In the genomic region with DNA sequence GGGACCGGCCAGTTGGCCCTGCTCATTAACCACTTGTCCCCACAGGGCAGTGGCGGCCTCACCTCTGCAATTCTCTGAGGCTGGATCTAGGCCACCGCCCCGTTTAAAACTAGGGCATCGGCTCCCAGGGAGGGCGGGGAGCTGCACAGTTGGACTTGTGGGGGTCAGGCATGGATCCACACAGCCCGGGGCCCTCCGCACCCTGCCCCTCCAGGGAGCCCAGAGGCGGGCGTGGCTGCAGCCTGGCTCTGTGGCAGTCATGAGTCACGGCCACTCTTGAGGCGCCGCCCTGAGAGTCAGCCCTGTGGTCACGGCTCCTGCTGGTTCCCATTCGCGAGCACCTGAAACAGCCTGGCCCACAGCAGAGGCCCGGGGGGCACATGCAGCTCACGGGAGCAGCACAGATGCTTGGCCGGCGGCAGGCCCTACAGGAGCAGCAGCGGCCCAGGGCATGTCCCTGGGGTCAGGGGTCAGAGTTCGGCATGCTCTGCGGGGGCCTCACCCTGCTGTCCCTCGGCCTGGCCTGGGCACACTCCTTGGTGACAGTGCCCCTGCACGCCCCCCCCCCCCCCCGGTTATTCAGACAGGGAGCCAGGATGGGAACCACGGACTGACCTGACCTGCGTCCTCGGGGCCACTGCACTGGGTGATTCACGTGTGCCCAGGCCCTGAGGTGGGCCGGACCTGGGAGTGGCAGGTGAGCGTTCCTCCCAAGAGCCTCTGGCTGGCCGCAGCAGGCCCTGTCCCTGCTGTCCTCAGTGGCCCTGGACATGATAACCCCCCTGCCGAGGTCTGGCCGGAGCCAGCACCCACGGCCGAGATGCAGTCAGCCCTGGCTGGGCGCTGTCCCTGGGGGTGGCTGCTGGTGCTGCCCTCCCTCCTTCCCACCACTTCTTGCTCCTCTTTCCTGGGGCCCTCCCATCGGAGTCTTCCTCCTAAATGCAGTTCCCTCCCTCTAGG, we compare ENCODE assay signal across 12 cellular contexts. TPM values are rescaled to one million over a fixed set of nuclear protein-coding genes. Genes with fewer than 3 reads are reported as not detected.
DNase-seq lines count a peak whose midpoint lies in the region; ATAC-seq, FAIRE-seq and TF ChIP-seq lines count a peak whose summit lies in the region.
"Had no signal": no experiment of that assay in that cellular context is flagged by ENCODE, and none has a peak within 500 bp of the region (broad histone marks: within the 10 kb centered on the region; RNA-seq: fewer than 3 reads in every experiment).

No MANE protein-coding gene starts in this region.

- FAIRE-seq in A549 (lab: Jason Lieb, UNC) (no peak), keratinocyte (lab: Jason Lieb, UNC) (no peak)

- dilution Hi-C loops in keratinocyte (cut with MboI; ENCODE audit: extremely low pct_ligation_motif_present, low sequenced_read_pairs): no loop called here

- TF ChIP-seq RAD21 in A549 (conservative IDR thresholded peaks at IDR 0.05 in 1 of 2, IDR thresholded peaks at IDR 0.05 in 1 of 2): no peak

- peaks cover 31% of the 10 kb centered on the region for H4K20me1 ChIP-seq in keratinocyte (ENCODE audit: control insufficient read depth, extremely low read depth, insufficient read depth, low read length)

- H3K36me3 ChIP-seq in adipocyte (ENCODE audit: control insufficient read depth, insufficient read depth, low read length, severe bottlenecking): peaks cover 5% of the 10 kb centered on the region
- H3K36me3 ChIP-seq in keratinocyte (ENCODE audit: control insufficient read depth in 2 of 2, extremely low read depth in 1 of 2, insufficient read depth in 2 of 2, low read length in 2 of 2): peaks cover 7 to 15% of the 10 kb centered on the region in 2 experiments
- no peaks in the 10 kb centered on the region for H3K36me3 ChIP-seq in uterus

- 53% methylated on average over 22 of the region's 39 CpGs for WGBS in A549 (ENCODE audit: missing lambda C conversion rate)

- no peaks in the 10 kb centered on the region for H3K9me3 Mint-ChIP-seq in mesothelial cell of epicardium

- H3K27me3 ChIP-seq in adipocyte (replicated peaks; ENCODE audit: control insufficient read depth, insufficient read depth, low read length): no peaks in the 10 kb centered on the region
- no peaks in the 10 kb centered on the region for H3K27me3 ChIP-seq in keratinocyte (ENCODE audit: control insufficient read depth, extremely low read depth, insufficient read depth, low read length)
- H3K27me3 ChIP-seq in uterus: no peaks in the 10 kb centered on the region

- no peak for TF ChIP-seq EP300 in A549 (IDR thresholded peaks at IDR 0.05)

- no peaks in the 10 kb centered on the region for H3K27me3 Mint-ChIP-seq in mesothelial cell of epicardium (ENCODE audit: low read depth)

- DNase-seq in A549 (ENCODE audit: low read depth in 1 of 2, low spot score in 1 of 2) (peak; percentile 58 to 80), HK-2 (ENCODE audit: unreplicated experiment) (peak; percentile 80), adipocyte (ENCODE audit: low read depth) (peak; percentile 68), keratinocyte (ENCODE audit: low read depth, low spot score) (no peak), uterus (no peak), mesothelial cell of epicardium (ENCODE audit: low spot score in 2 of 2, unreplicated experiment in 2 of 2) (no peak), head of caudate nucleus (no peak)
- DNase-seq: hypothalamus, RPMI8226 had no signal

- POLR2A ChIA-PET in A549 (lab: Yijun Ruan, JAX): no interaction called here

- ATAC-seq in A549 (peak; percentile 78 to 80), HG02970 (IDR thresholded peaks at IDR 0.05; ENCODE audit: low FRiP score, unreplicated experiment) (no peak)

- no peak overlapping the region for H3K27ac Mint-ChIP-seq in mesothelial cell of epicardium

- H3K4me2 ChIP-seq in A549: peak overlapping the region; percentile 73
- H3K4me2 ChIP-seq in keratinocyte (ENCODE audit: control insufficient read depth, extremely low read depth, insufficient read depth, low read depth, low read length): peak overlapping the region; percentile 16

- peak overlapping the region; percentile 43 to 73; a peak in 5 of 6 replicates for H3K27ac ChIP-seq in A549
- peak overlapping the region; percentile 31 for H3K27ac ChIP-seq in keratinocyte (ENCODE audit: control insufficient read depth, insufficient read depth, low read length)
- H3K27ac ChIP-seq in uterus: no peak overlapping the region

- no peak overlapping the region for H3K4me3 Mint-ChIP-seq in mesothelial cell of epicardium

- H3K4me1 ChIP-seq in A549 (peaks cover 35% of the 10 kb centered on the region), adipocyte (ENCODE audit: control insufficient read depth, insufficient read depth, low read length) (peaks cover 14% of the 10 kb centered on the region), keratinocyte (ENCODE audit: control insufficient read depth, extremely low read depth, insufficient read depth, low read length) (peaks cover 13% of the 10 kb centered on the region), uterus (no peaks in the 10 kb centered on the region)

- H3K9me3 ChIP-seq in A549 (no peaks in the 10 kb centered on the region), adipocyte (ENCODE audit: control insufficient read depth, low read length) (no peaks in the 10 kb centered on the region), keratinocyte (ENCODE audit: control insufficient read depth, low read depth, low read length) (no peaks in the 10 kb centered on the region), uterus (no peaks in the 10 kb centered on the region)

- H3K36me3 Mint-ChIP-seq in mesothelial cell of epicardium: peaks cover 7% of the 10 kb centered on the region

- TF ChIP-seq CTCF in A549 (IDR thresholded peaks at IDR 0.05): no peak
- TF ChIP-seq CTCF in keratinocyte (optimal IDR thresholded peaks at IDR 0.05 in 1 of 3, IDR thresholded peaks at IDR 0.05 in 1 of 3, conservative IDR thresholded peaks at IDR 0.05 in 1 of 3; ENCODE audit: extremely low read depth in 1 of 3, insufficient read depth in 2 of 3, low read length in 3 of 3): no peak
- no peak for TF ChIP-seq CTCF in uterus (IDR thresholded peaks at IDR 0.05)
- no peak for TF ChIP-seq CTCF in mesothelial cell of epicardium (IDR thresholded peaks at IDR 0.05; ENCODE audit: unreplicated experiment)

- TF ChIP-seq POLR2A in A549 (IDR thresholded peaks at IDR 0.05; ENCODE audit: low read length) (no peak), uterus (IDR thresholded peaks at IDR 0.05) (no peak)

- CTCF ChIA-PET in A549 (lab: Yijun Ruan, JAX): interaction anchor here (1.5 to 1.7 kb wide), 3 partner anchors 9 to 470 kb away, joined by 3 to 5 read pairs (median 3); no protein-coding TSS in a partner anchor

- H3K4me3 ChIP-seq in A549 (no peak overlapping the region), adipocyte (ENCODE audit: low read length) (peak overlapping the region; percentile 27), keratinocyte (ENCODE audit: control insufficient read depth in 2 of 3, extremely low read depth in 1 of 3, insufficient read depth in 2 of 3, low read depth in 1 of 3, low read length in 3 of 3) (no peak overlapping the region), uterus (no peak overlapping the region)
- H3K4me3 ChIP-seq: skin epidermis had no signal

- no peak overlapping the region for H2AFZ ChIP-seq in keratinocyte (ENCODE audit: control insufficient read depth, low read length)

- peaks cover 4% of the 10 kb centered on the region for H3K9me1 ChIP-seq in keratinocyte (ENCODE audit: control insufficient read depth, extremely low read depth, insufficient read depth, low read length)

- H3K4me1 Mint-ChIP-seq in mesothelial cell of epicardium: no peaks in the 10 kb centered on the region

- intact Hi-C loops in uterus (cut with DNase I; ENCODE audit: low total_unique reads) (no loop called here), head of caudate nucleus (cut with DNase I) (no loop called here)

- peaks cover 92% of the 10 kb centered on the region for H3K79me2 ChIP-seq in keratinocyte (ENCODE audit: control insufficient read depth, insufficient read depth, low read length)

- H3K9ac ChIP-seq in adipocyte (ENCODE audit: low read length) (peak overlapping the region; percentile 63), keratinocyte (ENCODE audit: control insufficient read depth, extremely low read depth, insufficient read depth, low read length) (peak overlapping the region; percentile 3)

RNA-seq across cellular contexts. Expression of a gene that starts 8.2 kb away (rescaled TPM):
- polyA plus RNA-seq in A549 (2011; rRNA removed) (10.0 and 11.4 TPM in 2 replicates), A549 (2017; fragmentation: RNase III; extraction: RNeasy Plus Mini Kit Qiagen cat#74134 plus additional on column Dnase treatment) (31.3 to 33.9 TPM (median 33.3 TPM) in 3 replicates), keratinocyte (7.9 to 15.1 TPM (median 10.7 TPM) in 3 replicates)
- 46.5 and 72.3 TPM in 2 replicates for polyA plus RNA-seq in A549 (2012; cell fraction: cytosol; rRNA removed)
- polyA plus RNA-seq in A549 (2012; cell fraction: nucleus; rRNA removed): 132 and 252 TPM in 2 replicates
- 8.6 and 13.1 TPM in 2 replicates for polyA minus RNA-seq in A549 (2011; rRNA and poly(A)+ RNA removed)
- 1.9 TPM for polyA plus RNA-seq in keratinocyte (2011; ENCODE audit: low read depth)
- 4.6 and 13.9 TPM in 2 replicates for polyA plus RNA-seq in keratinocyte (2011; cell fraction: cytosol; rRNA removed)
- 22.8 and 35.0 TPM in 2 replicates for polyA plus RNA-seq in keratinocyte (2011; cell fraction: nucleus; rRNA removed)
- polyA plus RNA-seq in keratinocyte (2012; ENCODE audit: low replicate concordance): 11.5 and 25.5 TPM in 2 replicates
- 12.1 to 20.5 TPM (median 13.6 TPM) in 3 replicates for polyA minus RNA-seq in keratinocyte
- 116 TPM for polyA minus RNA-seq in keratinocyte (2011; cell fraction: cytosol; rRNA and poly(A)+ RNA removed)
- 25.5 and 35.6 TPM in 2 replicates for polyA minus RNA-seq in keratinocyte (2011; cell fraction: nucleus; rRNA and poly(A)+ RNA removed)
- total RNA-seq in uterus (10 to 100 TPM in 3 of 4 donors, 1 to 10 TPM in 1; 7.9 to 37.3 (median 19.3) TPM), mesothelial cell of epicardium (48.2 to 49.1 TPM (median 48.7 TPM) in 3 replicates)

RNA-seq across cellular contexts. Expression of a gene that starts 24.5 kb away (rescaled TPM):
- polyA plus RNA-seq in A549 (2011; rRNA removed) (0.04 TPM in 1 of 2 replicates, not detected in the other), A549 (2017; fragmentation: RNase III; extraction: RNeasy Plus Mini Kit Qiagen cat#74134 plus additional on column Dnase treatment) (0.04 to 0.10 TPM (median 0.04 TPM) in 3 replicates), keratinocyte (not detected in 3 replicates)
- polyA plus RNA-seq in A549 (2012; cell fraction: cytosol; rRNA removed): 0.05 and 0.17 TPM in 2 replicates
- 0.11 and 0.22 TPM in 2 replicates for polyA plus RNA-seq in A549 (2012; cell fraction: nucleus; rRNA removed)
- polyA minus RNA-seq in A549 (2011; rRNA and poly(A)+ RNA removed): not detected in 2 replicates
- not detected for polyA plus RNA-seq in keratinocyte (2011; ENCODE audit: low read depth)
- not detected in 2 replicates for polyA plus RNA-seq in keratinocyte (2011; cell fraction: cytosol; rRNA removed)
- not detected in 2 replicates for polyA plus RNA-seq in keratinocyte (2011; cell fraction: nucleus; rRNA removed)
- polyA plus RNA-seq in keratinocyte (2012; ENCODE audit: low replicate concordance): not detected in 2 replicates
- polyA minus RNA-seq in keratinocyte: not detected in 3 replicates
- not detected for polyA minus RNA-seq in keratinocyte (2011; cell fraction: cytosol; rRNA and poly(A)+ RNA removed)
- not detected in 2 replicates for polyA minus RNA-seq in keratinocyte (2011; cell fraction: nucleus; rRNA and poly(A)+ RNA removed)
- total RNA-seq in uterus (not detected), mesothelial cell of epicardium (0.25 TPM in 1 of 3 replicates, not detected in the others)
- total RNA-seq: ureter had no signal

RNA-seq across cellular contexts. Expression of a gene that starts 31.1 kb away (rescaled TPM):
- polyA plus RNA-seq in A549 (2011; rRNA removed): 0.03 and 0.13 TPM in 2 replicates
- 0.04 TPM in 2 replicates for polyA plus RNA-seq in A549 (2012; cell fraction: cytosol; rRNA removed)
- polyA plus RNA-seq in A549 (2012; cell fraction: nucleus; rRNA removed): 0.17 and 0.24 TPM in 2 replicates
- 0.07 to 0.09 TPM (median 0.08 TPM) in 3 replicates for polyA plus RNA-seq in A549 (2017; fragmentation: RNase III; extraction: RNeasy Plus Mini Kit Qiagen cat#74134 plus additional on column Dnase treatment)
- polyA minus RNA-seq in A549 (2011; rRNA and poly(A)+ RNA removed): not detected in 2 replicates
- polyA plus RNA-seq in keratinocyte: 0.09 to 0.22 TPM (median 0.10 TPM) in 3 replicates
- polyA plus RNA-seq in keratinocyte (2011; ENCODE audit: low read depth): not detected
- 0.09 TPM in 1 of 2 replicates, not detected in the other for polyA plus RNA-seq in keratinocyte (2011; cell fraction: cytosol; rRNA removed)
- 0.11 and 0.24 TPM in 2 replicates for polyA plus RNA-seq in keratinocyte (2011; cell fraction: nucleus; rRNA removed)
- polyA plus RNA-seq in keratinocyte (2012; ENCODE audit: low replicate concordance): 0.23 TPM in 1 of 2 replicates, not detected in the other
- not detected in 3 replicates for polyA minus RNA-seq in keratinocyte
- polyA minus RNA-seq in keratinocyte (2011; cell fraction: cytosol; rRNA and poly(A)+ RNA removed): not detected
- not detected in 2 replicates for polyA minus RNA-seq in keratinocyte (2011; cell fraction: nucleus; rRNA and poly(A)+ RNA removed)
- total RNA-seq in uterus: 1 to 10 TPM; 1.2 to 7.5 (median 1.5) TPM
- 2.3 to 3.0 TPM (median 2.7 TPM) in 3 replicates for total RNA-seq in mesothelial cell of epicardium

RNA-seq across cellular contexts. Expression of a gene that starts 34.0 kb away (rescaled TPM):
- polyA plus RNA-seq in A549 (2011; rRNA removed) (13.2 and 15.7 TPM in 2 replicates), A549 (2017; fragmentation: RNase III; extraction: RNeasy Plus Mini Kit Qiagen cat#74134 plus additional on column Dnase treatment) (25.2 to 32.2 TPM (median 31.2 TPM) in 3 replicates), keratinocyte (11.2 to 23.3 TPM (median 16.7 TPM) in 3 replicates)
- 32.0 and 51.6 TPM in 2 replicates for polyA plus RNA-seq in A549 (2012; cell fraction: cytosol; rRNA removed)
- 141 and 208 TPM in 2 replicates for polyA plus RNA-seq in A549 (2012; cell fraction: nucleus; rRNA removed)
- polyA minus RNA-seq in A549 (2011; rRNA and poly(A)+ RNA removed): 32.3 and 33.8 TPM in 2 replicates
- 4.4 TPM for polyA plus RNA-seq in keratinocyte (2011; ENCODE audit: low read depth)
- polyA plus RNA-seq in keratinocyte (2011; cell fraction: cytosol; rRNA removed): 10.5 and 25.0 TPM in 2 replicates
- polyA plus RNA-seq in keratinocyte (2011; cell fraction: nucleus; rRNA removed): 44.0 and 62.4 TPM in 2 replicates
- 13.6 and 22.4 TPM in 2 replicates for polyA plus RNA-seq in keratinocyte (2012; ENCODE audit: low replicate concordance)
- 29.9 to 52.5 TPM (median 36.1 TPM) in 3 replicates for polyA minus RNA-seq in keratinocyte
- 43.9 TPM for polyA minus RNA-seq in keratinocyte (2011; cell fraction: cytosol; rRNA and poly(A)+ RNA removed)
- 21.2 and 23.7 TPM in 2 replicates for polyA minus RNA-seq in keratinocyte (2011; cell fraction: nucleus; rRNA and poly(A)+ RNA removed)
- total RNA-seq in uterus (10 to 100 TPM in 3 of 4 donors, 1 to 10 TPM in 1; 10.0 to 56.9 (median 30.7) TPM), mesothelial cell of epicardium (78.5 to 86.7 TPM (median 84.8 TPM) in 3 replicates)

RNA-seq across cellular contexts. Expression of a gene that starts 54.1 kb away (rescaled TPM):
- 4.4 and 4.9 TPM in 2 replicates for polyA plus RNA-seq in A549 (2011; rRNA removed)
- 12.5 and 18.2 TPM in 2 replicates for polyA plus RNA-seq in A549 (2012; cell fraction: cytosol; rRNA removed)
- 31.5 and 36.8 TPM in 2 replicates for polyA plus RNA-seq in A549 (2012; cell fraction: nucleus; rRNA removed)
- 8.1 to 9.7 TPM (median 8.5 TPM) in 3 replicates for polyA plus RNA-seq in A549 (2017; fragmentation: RNase III; extraction: RNeasy Plus Mini Kit Qiagen cat#74134 plus additional on column Dnase treatment)
- polyA minus RNA-seq in A549 (2011; rRNA and poly(A)+ RNA removed): 3.2 and 7.0 TPM in 2 replicates
- polyA plus RNA-seq in keratinocyte: 4.0 to 12.3 TPM (median 4.2 TPM) in 3 replicates
- polyA plus RNA-seq in keratinocyte (2011; ENCODE audit: low read depth): 10.9 TPM
- polyA plus RNA-seq in keratinocyte (2011; cell fraction: cytosol; rRNA removed): 3.5 and 6.7 TPM in 2 replicates
- polyA plus RNA-seq in keratinocyte (2011; cell fraction: nucleus; rRNA removed): 9.1 and 12.6 TPM in 2 replicates
- polyA plus RNA-seq in keratinocyte (2012; ENCODE audit: low replicate concordance): 7.9 and 15.8 TPM in 2 replicates
- polyA minus RNA-seq in keratinocyte: 5.0 to 15.4 TPM (median 6.5 TPM) in 3 replicates
- 13.2 TPM for polyA minus RNA-seq in keratinocyte (2011; cell fraction: cytosol; rRNA and poly(A)+ RNA removed)
- polyA minus RNA-seq in keratinocyte (2011; cell fraction: nucleus; rRNA and poly(A)+ RNA removed): 7.1 and 12.4 TPM in 2 replicates
- 10 to 100 TPM in 2 of 4 donors, 1 to 10 TPM in 1, under 1 TPM in 1; 0.59 to 25.4 (median 14.3) TPM for total RNA-seq in uterus
- total RNA-seq in mesothelial cell of epicardium: 23.2 to 26.2 TPM (median 25.5 TPM) in 3 replicates

Comparison
In these comparisons a context has a peak if more than half of its experiments do, and no peak if none do; other contexts are left out.
1. DNase-seq: peak in A549 (2 of 2), HK-2 (single experiment) and adipocyte (single experiment); none in keratinocyte (single experiment), uterus (0 of 2), mesothelial cell of epicardium (0 of 2) and head of caudate nucleus (0 of 42).
2. H3K27ac ChIP-seq: peak in A549 (2 of 2) and keratinocyte (single experiment); none in uterus (0 of 2).